8 cellular contexts compared by ENCODE assay signal in the genomic region with DNA sequence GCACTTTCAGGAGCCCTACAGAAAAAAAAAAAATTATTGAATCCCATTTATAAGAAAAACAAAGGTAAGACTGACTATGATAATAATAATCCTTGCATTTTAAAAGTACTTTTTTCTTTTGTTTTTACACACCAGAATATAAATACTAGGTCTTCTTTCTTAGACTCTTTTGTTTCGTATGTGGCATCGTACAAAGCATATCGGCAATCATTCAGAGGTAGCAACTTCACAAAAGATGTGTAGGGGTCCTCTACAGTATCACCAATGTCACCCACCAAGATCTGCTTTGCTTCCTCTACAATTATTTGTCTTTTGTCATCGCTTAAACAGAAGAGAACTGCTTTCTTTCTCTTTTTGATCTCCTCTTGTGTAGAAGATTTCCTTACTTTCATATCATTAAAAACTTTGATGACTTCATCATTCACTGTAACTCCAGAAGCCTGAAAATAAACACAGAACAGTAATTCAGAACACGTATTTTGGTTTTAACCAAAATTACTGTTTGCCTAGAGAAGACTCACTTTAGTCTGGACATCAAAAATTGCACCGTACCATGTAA. TPM values are rescaled to one million over a fixed set of nuclear protein-coding genes. Genes with fewer than 3 reads are reported as not detected.
DNase-seq lines count a peak whose midpoint lies in the region; ATAC-seq and TF ChIP-seq lines count a peak whose summit lies in the region.

No MANE protein-coding gene starts in this region.

- POLR2A ChIA-PET in HEK293 (lab: Yijun Ruan, JAX), result interaction anchor here (1.6 to 2.6 kb wide), 4 partner anchors 9 to 408 kb away, joined by 3 to 17 read pairs (median 7); partner anchors contain the start of gene PPP2R3C
- POLR2A ChIA-PET in activated CD8-positive, alpha-beta T cell treated with anti-CD3 and anti-CD28 coated beads for 36 hours (lab: Charles Lee), result interaction anchor here (0.6 to 1.0 kb wide), 2 partner anchors 144 to 146 kb away, joined by 3 read pairs; no protein-coding TSS in a partner anchor

- 49% methylated on average over 6 of the region's 6 CpGs for WGBS in right cardiac atrium
- WGBS in spleen, 5 donors, result 62 to 73% (median 71%) methylated on average over 6 of the region's 6 CpGs

- no peak for ATAC-seq in activated CD8-positive, alpha-beta T cell treated with anti-CD3 and anti-CD28 coated beads for 36 hours
- no peak for ATAC-seq in right cardiac atrium
- no peak for ATAC-seq in GM19452 (IDR thresholded peaks at IDR 0.05; ENCODE audit: unreplicated experiment)
- no peak for ATAC-seq in HG03520 (IDR thresholded peaks at IDR 0.05; ENCODE audit: unreplicated experiment)

- no peaks in the 10 kb centered on the region for H3K27me3 ChIP-seq in right cardiac atrium (ENCODE audit: control insufficient read depth, insufficient read depth)
- no peaks in the 10 kb centered on the region for H3K27me3 ChIP-seq in spleen (replicated peaks in 1 of 7)

- no peaks in the 10 kb centered on the region for H3K9me3 Mint-ChIP-seq in activated CD8-positive, alpha-beta T cell treated with anti-CD3 and anti-CD28 coated beads for 36 hours

- peak overlapping the region; percentile 89 for H3K27ac Mint-ChIP-seq in activated CD8-positive, alpha-beta T cell treated with anti-CD3 and anti-CD28 coated beads for 36 hours

- TF ChIP-seq CTCF in HEK293 (tag by site-specific recombination; IDR thresholded peaks at IDR 0.05), result no peak
- TF ChIP-seq CTCF in activated CD8-positive, alpha-beta T cell treated with anti-CD3 and anti-CD28 coated beads for 36 hours (IDR thresholded peaks at IDR 0.05), result no peak
- TF ChIP-seq CTCF in spleen (IDR thresholded peaks at IDR 0.05 in 8 of 11, conservative IDR thresholded peaks at IDR 0.05 in 3 of 11), result no peak

- H3K36me3 ChIP-seq in HEK293 (ENCODE audit: control insufficient read depth in 2 of 2, insufficient read depth in 1 of 2, low read length in 2 of 2) (peaks cover 11 to 20% of the 10 kb centered on the region in 2 experiments), spleen (peaks cover 0 to 14% (median 4%) of the 10 kb centered on the region in 6 donors)

- no peak for DNase-seq in activated CD8-positive, alpha-beta T cell treated with anti-CD3 and anti-CD28 coated beads for 36 hours
- no peak for DNase-seq in right cardiac atrium
- DNase-seq in spleen, result no peak
- no peak for DNase-seq in NK-92 treated with Interleukin-12 subunit alpha and Interleukin-12 subunit beta, amount 100 ng/mL, for 24 hours (lab: John Stamatoyannopoulos, UW)
- DNase-seq in DMS153 treated with DMSO at 0.1 percent for 48 hours (lab: John Stamatoyannopoulos, UW; ENCODE audit: unreplicated experiment), result no peak

- peaks cover 3% of the 10 kb centered on the region for H3K27me3 Mint-ChIP-seq in activated CD8-positive, alpha-beta T cell treated with anti-CD3 and anti-CD28 coated beads for 36 hours

- H3K4me1 ChIP-seq in HEK293 (ENCODE audit: control insufficient read depth, insufficient read depth, low read length), result peaks cover 24% of the 10 kb centered on the region
- no peaks in the 10 kb centered on the region for H3K4me1 ChIP-seq in right cardiac atrium (ENCODE audit: control insufficient read depth, insufficient read depth, low read length)
- H3K4me1 ChIP-seq in spleen, result peaks cover 13 to 59% (median 38%) of the 10 kb centered on the region in 6 donors

- peak overlapping the region; percentile 82 for H3K27ac ChIP-seq in HEK293 (ENCODE audit: extremely low read depth, low read depth, low read length)
- peak overlapping the region; percentile 94 for H3K27ac ChIP-seq in right cardiac atrium (ENCODE audit: low read length)
- H3K27ac ChIP-seq in spleen, result peak overlapping the region in 7 of 8 donors; percentile 87 to 94 (median 92)

- no peak for TF ChIP-seq POLR2A in spleen (IDR thresholded peaks at IDR 0.05)

- peak overlapping the region; percentile 81 for H3K4me3 ChIP-seq in HEK293 (ENCODE audit: low read depth, low read length)
- H3K4me3 ChIP-seq in right cardiac atrium (ENCODE audit: low read length), result peak overlapping the region; percentile 96
- peak overlapping the region in 7 of 8 donors; percentile 74 to 90 (median 82) for H3K4me3 ChIP-seq in spleen

- intact Hi-C loops in activated CD8-positive, alpha-beta T cell treated with anti-CD3 and anti-CD28 coated beads for 36 hours (cut with micrococcal nuclease), result no loop called here
- intact Hi-C loops in right cardiac atrium (cut with DNase I), result no loop called here
- intact Hi-C loops in spleen (cut with DNase I; ENCODE audit: low total_unique reads), result no loop called here

- CTCF ChIA-PET in HEK293 (lab: Yijun Ruan, JAX), result interaction anchor here (1.5 to 3.9 kb wide), 2 partner anchors 10 to 41 kb away, joined by 4 to 24 read pairs; no protein-coding TSS in a partner anchor
- CTCF ChIA-PET in activated CD8-positive, alpha-beta T cell treated with anti-CD3 and anti-CD28 coated beads for 36 hours (lab: Charles Lee), result interaction anchor here (0.9 to 12.9 kb wide), 3 partner anchors 10 to 41 kb away, joined by 3 to 105 read pairs (median 80); no protein-coding TSS in a partner anchor

- peaks cover 23% of the 10 kb centered on the region for H3K4me1 Mint-ChIP-seq in activated CD8-positive, alpha-beta T cell treated with anti-CD3 and anti-CD28 coated beads for 36 hours (ENCODE audit: low read depth)

- H3K9me3 ChIP-seq in HEK293 (ENCODE audit: control insufficient read depth, insufficient read depth, low read depth, low read length) (no peaks in the 10 kb centered on the region), right cardiac atrium (ENCODE audit: control insufficient read depth, low read length) (no peaks in the 10 kb centered on the region), spleen (no peaks in the 10 kb centered on the region)

- H3K4me3 Mint-ChIP-seq in activated CD8-positive, alpha-beta T cell treated with anti-CD3 and anti-CD28 coated beads for 36 hours, result peak overlapping the region; percentile 89

- peaks cover 1% of the 10 kb centered on the region for H3K36me3 Mint-ChIP-seq in activated CD8-positive, alpha-beta T cell treated with anti-CD3 and anti-CD28 coated beads for 36 hours (ENCODE audit: low read depth)

TF ChIP-seq in HEK293, 187 proteins besides CTCF, POLR2A, EP300 and RAD21:
- TF ChIP-seq ZNF335 (tag by site-specific recombination; conservative IDR thresholded peaks at IDR 0.05) (0 out of 2 replicates have a peak, but pooled peaks have one; percentile 25), ZNF175 (tag by site-specific recombination; IDR thresholded peaks at IDR 0.05) (no peak), ZNF645 (tag by site-specific recombination; IDR thresholded peaks at IDR 0.05) (no peak), ZEB2 (tag by site-specific recombination; IDR thresholded peaks at IDR 0.05) (0 out of 2 replicates have a peak, but pooled peaks have one; percentile 27), ATF2 (tag by site-specific recombination; IDR thresholded peaks at IDR 0.05; ENCODE audit: low read depth) (peak; percentile 85), ZNF2 (tag by site-specific recombination; IDR thresholded peaks at IDR 0.05) (no peak), WT1 (tag by site-specific recombination; IDR thresholded peaks at IDR 0.05) (0 out of 2 replicates have a peak, but pooled peaks have one; percentile 7), PRDM6 (tag by site-specific recombination; IDR thresholded peaks at IDR 0.05) (peak; percentile 90), ZBTB17 (tag by site-specific recombination; IDR thresholded peaks at IDR 0.05) (peak; percentile 74), ZBTB21 (tag by site-specific recombination; IDR thresholded peaks at IDR 0.05) (no peak)

RNA-seq across cellular contexts. Expression of gene CFL2, which starts 1.2 kb away (rescaled TPM):
- 1 to 10 TPM; 3.4 to 5.2 TPM for total RNA-seq in activated CD8-positive, alpha-beta T cell treated with anti-CD3 and anti-CD28 coated beads for 36 hours
- total RNA-seq in right cardiac atrium (100 to 1,000 TPM; 313 to 329 (median 320) TPM), spleen (10 to 100 TPM; 17.4 to 32.8 (median 23.9) TPM)
- polyA plus RNA-seq in right cardiac atrium (326 TPM), spleen (10 to 100 TPM in 2 of 3 donors, 1 to 10 TPM in 1; 9.8 to 15.6 (median 13.2) TPM)

Comparison
In these comparisons a context has a peak if more than half of its experiments do, and no peak if none do; other contexts are left out.
1. RNA of gene CFL2, which starts 1.2 kb away (total RNA-seq): 313 to 329 TPM in right cardiac atrium; 17.4 to 32.8 TPM in spleen and 3.4 to 5.2 TPM in activated CD8-positive, alpha-beta T cell treated with anti-CD3 and anti-CD28 coated beads for 36 hours; every median in the first group is over 4 times any median in the second.
2. Peak in every context shown above with its lines, with median percentiles within 50 percentile points of each other: H3K27ac ChIP-seq and H3K4me3 ChIP-seq.